ENCODE assay signal across 18 cellular contexts in the genomic region with DNA sequence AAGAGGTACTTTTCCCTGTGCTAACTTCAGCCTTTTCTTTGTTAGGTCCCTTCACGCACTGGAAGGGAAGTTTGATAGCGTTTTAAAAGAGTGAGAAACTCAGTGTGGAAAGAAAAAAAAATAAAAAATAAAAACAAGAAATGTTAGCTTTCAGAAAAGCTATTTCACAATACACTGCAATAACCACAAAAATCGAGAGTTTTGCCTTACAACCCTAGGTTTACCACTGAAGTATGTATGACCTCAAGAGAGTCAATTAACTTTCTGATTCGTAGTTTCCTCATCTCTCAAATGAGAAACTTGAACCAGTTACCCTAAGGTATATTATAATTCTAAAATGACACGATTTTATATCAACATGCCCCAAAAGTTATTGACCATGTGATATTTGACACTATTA.
A peak's percentile ranks its signal among the peaks of the same experiment; 100 is the strongest.
DNase-seq lines count a peak whose midpoint lies in the region; ATAC-seq and TF ChIP-seq lines count a peak whose summit lies in the region.
"Had no signal": no experiment of that assay in that cellular context is flagged by ENCODE, and none has a peak within 500 bp of the region (broad histone marks: within the 10 kb centered on the region; RNA-seq: fewer than 3 reads in every experiment).

No MANE protein-coding gene starts in this region.

- H3K79me1 ChIP-seq in mesenchymal stem cell (replicated peaks; ENCODE audit: low read length, poor library complexity, severe bottlenecking) = no peaks in the 10 kb centered on the region

- H3K4me1 Mint-ChIP-seq in activated naive CD8-positive, alpha-beta T cell treated with anti-CD3 and anti-CD28 coated beads, Interleukin-2, amount 50 U/mL, for 24 hours = no peaks in the 10 kb centered on the region

- in situ Hi-C loops in GM23248 (cut with MboI) (no loop called here), astrocyte of the spinal cord (cut with HindIII; ENCODE audit: low sequenced_read_pairs) (no loop called here)

- H3K4me1 ChIP-seq in GM23248 (ENCODE audit: insufficient read depth) = peaks cover 22% of the 10 kb centered on the region
- H3K4me1 ChIP-seq in mesenchymal stem cell (ENCODE audit: control insufficient read depth, insufficient read depth, low read depth, low read length) = no peaks in the 10 kb centered on the region

- H3K9me2 ChIP-seq in GM23248 (ENCODE audit: insufficient read depth) = no peaks in the 10 kb centered on the region

- H2BK15ac ChIP-seq in mesenchymal stem cell (ENCODE audit: low read depth, poor library complexity, severe bottlenecking) = no peak overlapping the region

- CTCF ChIA-PET in AG04449 (lab: Yijun Ruan, JAX) = no interaction called here

- no peaks in the 10 kb centered on the region for H3K9me3 ChIP-seq in GM23248 (ENCODE audit: low read depth)
- no peaks in the 10 kb centered on the region for H3K9me3 ChIP-seq in mesenchymal stem cell (ENCODE audit: control insufficient read depth, low read length)

- H3F3A ChIP-seq in GM23248 (ENCODE audit: insufficient read depth) = 0 out of 2 replicates have a peak, but pooled peaks cover 7% of the 10 kb centered on the region

- no peak for TF ChIP-seq CTCF in AG04449 (IDR thresholded peaks at IDR 0.05; ENCODE audit: insufficient read depth, low read length, missing control alignments)
- TF ChIP-seq CTCF in astrocyte of the spinal cord (IDR thresholded peaks at IDR 0.05; ENCODE audit: low read depth, low read length) = no peak

- no peak overlapping the region for H3K27ac Mint-ChIP-seq in activated naive CD8-positive, alpha-beta T cell treated with anti-CD3 and anti-CD28 coated beads, Interleukin-2, amount 50 U/mL, for 24 hours
- H3K27ac Mint-ChIP-seq: activated naive CD8-positive, alpha-beta T cell had no signal

- H3K27me3 ChIP-seq in GM23248 (replicated peaks; ENCODE audit: insufficient read depth) = no peaks in the 10 kb centered on the region
- H3K27me3 ChIP-seq in mesenchymal stem cell (ENCODE audit: control insufficient read depth in 1 of 2, insufficient read depth in 1 of 2, low read length in 2 of 2) = no peaks in the 10 kb centered on the region

- no peak overlapping the region for H3K4ac ChIP-seq in mesenchymal stem cell (ENCODE audit: low read depth in 1 of 2, low read length in 2 of 2)

- no peak overlapping the region for H2BK12ac ChIP-seq in mesenchymal stem cell (ENCODE audit: low read length in 2 of 2)

- no peak overlapping the region for H2BK120ac ChIP-seq in mesenchymal stem cell (ENCODE audit: low read depth, low read length)

- no peaks in the 10 kb centered on the region for H3K79me2 ChIP-seq in GM23248 (ENCODE audit: insufficient read depth)

- H3K27ac ChIP-seq in GM23248 (0 out of 2 replicates have a peak overlapping the region, but pooled peaks have one; percentile 41), mesenchymal stem cell (ENCODE audit: low read length, poor library complexity, severe bottlenecking) (no peak overlapping the region)

- H3K27me3 Mint-ChIP-seq in activated naive CD8-positive, alpha-beta T cell treated with anti-CD3 and anti-CD28 coated beads, Interleukin-2, amount 50 U/mL, for 24 hours = peaks cover 2% of the 10 kb centered on the region

- no peak for ATAC-seq in GM21360 (IDR thresholded peaks at IDR 0.05; ENCODE audit: unreplicated experiment)
- ATAC-seq in activated naive CD8-positive, alpha-beta T cell treated with anti-CD3 and anti-CD28 coated beads, Interleukin-2, amount 50 U/mL, for 24 hours = no peak

- no peaks in the 10 kb centered on the region for H3K9me3 Mint-ChIP-seq in activated naive CD8-positive, alpha-beta T cell treated with anti-CD3 and anti-CD28 coated beads, Interleukin-2, amount 50 U/mL, for 24 hours

- H2BK5ac ChIP-seq in mesenchymal stem cell (ENCODE audit: low read depth, low read length, poor library complexity, severe bottlenecking) = no peak overlapping the region

- no peak overlapping the region for H3K4me3 Mint-ChIP-seq in activated naive CD8-positive, alpha-beta T cell treated with anti-CD3 and anti-CD28 coated beads, Interleukin-2, amount 50 U/mL, for 24 hours
- H3K4me3 Mint-ChIP-seq: activated naive CD8-positive, alpha-beta T cell had no signal

- H3K4me2 ChIP-seq in GM23248 (ENCODE audit: unreplicated experiment) = no peak overlapping the region
- no peak overlapping the region for H3K4me2 ChIP-seq in mesenchymal stem cell (ENCODE audit: low read length, poor library complexity, severe bottlenecking)

- peak overlapping the region; percentile 45; the same call in 1 of the 2 replicates for H2AFZ ChIP-seq in GM23248
- no peak overlapping the region for H2AFZ ChIP-seq in mesenchymal stem cell (ENCODE audit: low read depth, low read length)

- DNase-seq in AG04449 (ENCODE audit: low read depth, low spot score) = peak; percentile 45
- DNase-seq in GM23248 = peak; percentile 82
- peak; percentile 45 for DNase-seq in astrocyte of the spinal cord (ENCODE audit: low read depth, low spot score)
- peak; percentile 39 for DNase-seq in mesenchymal stem cell
- no peak for DNase-seq in amygdala (lab: John Stamatoyannopoulos, UW)
- DNase-seq in activated naive CD8-positive, alpha-beta T cell treated with anti-CD3 and anti-CD28 coated beads, Interleukin-2, amount 50 U/mL, for 24 hours = no peak
- no peak for DNase-seq in amniotic stem cell (lab: John Stamatoyannopoulos, UW)
- DNase-seq: activated CD4-positive, alpha-beta T cell treated with anti-CD3 and anti-CD28 coated beads for 48 hours; AML-193; KG1; mesendoderm; NCI-H1694 treated with DMSO at 0.1 percent for 48 hours; NCI-H510A treated with DMSO at 0.1 percent for 48 hours; RPMI8226; stimulated activated naive CD4-positive, alpha-beta T cell had no signal

- no peak overlapping the region for H3K18ac ChIP-seq in mesenchymal stem cell (ENCODE audit: low read depth in 1 of 2, low read length in 2 of 2)

- H3K36me3 ChIP-seq in GM23248 (ENCODE audit: low read depth) (no peaks in the 10 kb centered on the region), mesenchymal stem cell (ENCODE audit: control insufficient read depth in 1 of 2, insufficient read depth in 2 of 2, low read depth in 1 of 2, low read length in 2 of 2) (no peaks in the 10 kb centered on the region)

- H3K4me3 ChIP-seq in AG04449 (ENCODE audit: low read depth, low read length) (no peak overlapping the region), GM23248 (no peak overlapping the region), astrocyte of the spinal cord (ENCODE audit: low read depth, low read length) (no peak overlapping the region), mesenchymal stem cell (ENCODE audit: insufficient read depth in 1 of 2, low read depth in 1 of 2, low read length in 2 of 2) (no peak overlapping the region)
- H3K4me3 ChIP-seq: skin epidermis had no signal

- no peak overlapping the region for H4K91ac ChIP-seq in mesenchymal stem cell (ENCODE audit: low read length)

- H4K20me1 ChIP-seq in GM23248 (ENCODE audit: insufficient read depth) = no peaks in the 10 kb centered on the region

- no peaks in the 10 kb centered on the region for H3K36me3 Mint-ChIP-seq in activated naive CD8-positive, alpha-beta T cell treated with anti-CD3 and anti-CD28 coated beads, Interleukin-2, amount 50 U/mL, for 24 hours (ENCODE audit: low read depth)

- H3K23ac ChIP-seq in mesenchymal stem cell (ENCODE audit: low read length in 2 of 2) = no peak overlapping the region

- no peak overlapping the region for H2AK5ac ChIP-seq in mesenchymal stem cell (ENCODE audit: low read length, severe bottlenecking)

- POLR2A ChIA-PET in AG04449 (lab: Yijun Ruan, JAX) = no interaction called here

- H4K8ac ChIP-seq in mesenchymal stem cell (ENCODE audit: low read length) = no peak overlapping the region

- H3K14ac ChIP-seq in mesenchymal stem cell (ENCODE audit: low read length in 2 of 2) = no peak overlapping the region

- H3K9ac ChIP-seq in GM23248 (no peak overlapping the region), mesenchymal stem cell (ENCODE audit: low read length) (no peak overlapping the region)

- WGBS in GM23248 (ENCODE audit: low coverage in 1 of 2, low lambda C conversion rate in 2 of 2, missing lambda C conversion rate in 2 of 2), 2 experiments = 35 to 43% methylated on average over 5 of the region's 5 CpGs
- WGBS in mesenchymal stem cell = 96% methylated on average over 1 of the region's 5 CpGs

Comparison
In these comparisons a context has a peak if more than half of its experiments do, and no peak if none do; other contexts are left out.
1. DNase-seq: peak in AG04449 (single experiment), GM23248 (single experiment), astrocyte of the spinal cord (single experiment) and mesenchymal stem cell (single experiment); none in amygdala (0 of 56), activated naive CD8-positive, alpha-beta T cell treated with anti-CD3 and anti-CD28 coated beads, Interleukin-2, amount 50 U/mL, for 24 hours (single experiment) and amniotic stem cell (single experiment).